ENCODE assay signal across 32 cellular contexts in genomic region chr5:8102714-8103113, GRCh38.
"Had no signal": no experiment of that assay in that cellular context is flagged by ENCODE, and none has a peak within 500 bp of the region (broad histone marks: within the 10 kb centered on the region; RNA-seq: fewer than 3 reads in every experiment).

No MANE protein-coding gene starts in this region.

- DNase-seq: activated B cell treated with CpG ODN at 0.5 μM for 24 hours; activated CD4-positive, alpha-beta memory T cell treated with anti-CD3 and anti-CD28 coated beads for 36 hours; activated CD4-positive, alpha-beta T cell treated with anti-CD3 and anti-CD28 coated beads for 4 hours; activated CD4-positive, alpha-beta T cell treated with anti-CD3 and anti-CD28 coated beads, Interleukin-2, amount 10 ng/mL, durations not matched to agents 24 days and 14 days; activated CD4-positive, alpha-beta T cell treated with anti-CD3 and anti-CD28 coated beads, Interleukin-2, amount 50 U/mL, for 1 hour; activated CD4-positive, alpha-beta T cell treated with anti-CD3 and anti-CD28 coated beads, Interleukin-2, amount 50 U/mL, for 4 hours; activated CD4-positive, CD25-positive, alpha-beta regulatory T cell treated with anti-CD3 and anti-CD28 coated beads, Interleukin-2, amount 50 U/mL, for 72 hours; activated CD8-positive, alpha-beta memory T cell treated with anti-CD3 and anti-CD28 coated beads, Interleukin-2, amount 50 U/mL, for 4 hours; activated CD8-positive, alpha-beta T cell treated with anti-CD3 and anti-CD28 coated beads for 36 hours; activated effector memory CD4-positive, alpha-beta T cell treated with anti-CD3 and anti-CD28 coated beads, Interleukin-2, amount 50 U/mL, for 16 hours; activated gamma-delta T cell treated with Interleukin-2 at 50 U/mL for 16 hours; activated naive CD4-positive, alpha-beta T cell; activated naive CD4-positive, alpha-beta T cell treated with anti-CD3 and anti-CD28 coated beads for 36 hours; activated naive CD4-positive, alpha-beta T cell treated with anti-CD3 and anti-CD28 coated beads, Interleukin-2, amount 50 U/mL, for 16 hours; activated naive CD8-positive, alpha-beta T cell treated with anti-CD3 and anti-CD28 coated beads for 36 hours; activated T-cell treated with anti-CD3 and anti-CD28 coated beads for 4 hours; activated T-cell treated with anti-CD3 and anti-CD28 coated beads, Interleukin-2, amount 50 U/mL, for 1 hour; activated T-cell treated with anti-CD3 and anti-CD28 coated beads, Interleukin-2, amount 50 U/mL, for 4 hours; activated T-cell treated with anti-CD3 and anti-CD28 coated beads, Interleukin-2, amount 50 U/mL, for 72 hours; adrenal gland; amniotic stem cell; aorta; body of pancreas; brain microvascular endothelial cell; central memory CD4-positive, alpha-beta T cell; T-helper 9 cell had no signal

- H3K4me1 ChIP-seq: adrenal gland, body of pancreas, breast epithelium had no signal

- H3K9me3 ChIP-seq: body of pancreas, breast epithelium had no signal

- ATAC-seq: activated CD8-positive, alpha-beta T cell treated with anti-CD3 and anti-CD28 coated beads for 36 hours; activated naive CD4-positive, alpha-beta T cell treated with anti-CD3 and anti-CD28 coated beads, Interleukin-2, amount 50 U/mL, for 72 hours; activated T-cell treated with anti-CD3 and anti-CD28 coated beads, Interleukin-2, amount 50 U/mL, for 4 hours; activated T-cell treated with anti-CD3 and anti-CD28 coated beads, Interleukin-2, amount 50 U/mL, for 72 hours; activated T-helper 17 cell treated with anti-CD3 and anti-CD28 coated beads, Interleukin-2, amount 50 U/mL, for 72 hours; body of pancreas had no signal

- H3K27ac Mint-ChIP-seq: activated B cell treated with CpG ODN at 0.5 μM for 24 hours; activated CD4-positive, alpha-beta memory T cell treated with anti-CD3 and anti-CD28 coated beads for 36 hours; activated CD4-positive, alpha-beta T cell treated with anti-CD3 and anti-CD28 coated beads, Interleukin-2, amount 10 ng/mL, durations not matched to agents 24 days and 14 days; activated CD8-positive, alpha-beta T cell treated with anti-CD3 and anti-CD28 coated beads for 36 hours; activated naive CD4-positive, alpha-beta T cell treated with anti-CD3 and anti-CD28 coated beads for 36 hours; activated naive CD4-positive, alpha-beta T cell treated with anti-CD3 and anti-CD28 coated beads, Interleukin-2, amount 50 U/mL, for 72 hours; activated naive CD8-positive, alpha-beta T cell treated with anti-CD3 and anti-CD28 coated beads for 36 hours; activated T-cell treated with anti-CD3 and anti-CD28 coated beads, Interleukin-2, amount 50 U/mL, for 72 hours; activated T-helper 1 cell treated with anti-CD3 and anti-CD28 coated beads, Interleukin-12 subunit alpha, Interleukin-12 subunit beta, Interleukin-2, Interleukin-4 antibody, amounts not matched to agents 30 ng/mL and 10 ng/mL and 1 ng/mL, durations not matched to agents 14 hours and 24 hours and 36 hours; activated T-helper 17 cell treated with anti-CD3 and anti-CD28 coated beads, Interleukin-2, amount 50 U/mL, for 72 hours; T-helper 2 cell treated with Interferon-gamma antibody and Interleukin-4, amounts not matched to agents 5 μg/mL and 100 μg/mL, for 36 hours had no signal

- H3K4me3 ChIP-seq: adrenal gland, body of pancreas, breast epithelium had no signal

- H3K27me3 Mint-ChIP-seq: activated B cell treated with CpG ODN at 0.5 μM for 24 hours; activated CD4-positive, alpha-beta memory T cell treated with anti-CD3 and anti-CD28 coated beads for 36 hours; activated CD4-positive, alpha-beta T cell treated with anti-CD3 and anti-CD28 coated beads, Interleukin-2, amount 10 ng/mL, durations not matched to agents 24 days and 14 days; activated CD8-positive, alpha-beta T cell treated with anti-CD3 and anti-CD28 coated beads for 36 hours; activated naive CD8-positive, alpha-beta T cell treated with anti-CD3 and anti-CD28 coated beads for 36 hours; activated T-helper 17 cell treated with anti-CD3 and anti-CD28 coated beads, Interleukin-2, amount 50 U/mL, for 72 hours had no signal

- H3K27ac ChIP-seq: adrenal gland, body of pancreas, brain microvascular endothelial cell, breast epithelium, VCaP had no signal

- H3K4me3 Mint-ChIP-seq: activated B cell treated with CpG ODN at 0.5 μM for 24 hours; activated CD4-positive, alpha-beta memory T cell treated with anti-CD3 and anti-CD28 coated beads for 36 hours; activated CD4-positive, alpha-beta T cell treated with anti-CD3 and anti-CD28 coated beads, Interleukin-2, amount 10 ng/mL, durations not matched to agents 24 days and 14 days; activated CD8-positive, alpha-beta T cell treated with anti-CD3 and anti-CD28 coated beads for 36 hours; activated naive CD4-positive, alpha-beta T cell treated with anti-CD3 and anti-CD28 coated beads for 36 hours; activated naive CD8-positive, alpha-beta T cell treated with anti-CD3 and anti-CD28 coated beads for 36 hours; activated T-cell treated with anti-CD3 and anti-CD28 coated beads, Interleukin-2, amount 50 U/mL, for 4 hours; activated T-cell treated with anti-CD3 and anti-CD28 coated beads, Interleukin-2, amount 50 U/mL, for 72 hours; activated T-helper 1 cell treated with anti-CD3 and anti-CD28 coated beads, Interleukin-12 subunit alpha, Interleukin-12 subunit beta, Interleukin-2, Interleukin-4 antibody, amounts not matched to agents 30 ng/mL and 10 ng/mL and 1 ng/mL, durations not matched to agents 14 hours and 24 hours and 36 hours; activated T-helper 17 cell treated with anti-CD3 and anti-CD28 coated beads, Interleukin-2, amount 50 U/mL, for 72 hours; T-helper 2 cell treated with Interferon-gamma antibody and Interleukin-4, amounts not matched to agents 5 μg/mL and 100 μg/mL, for 36 hours had no signal

- H3K36me3 ChIP-seq: adrenal gland, brain microvascular endothelial cell, breast epithelium had no signal

- H3K9me3 Mint-ChIP-seq: activated CD4-positive, alpha-beta memory T cell treated with anti-CD3 and anti-CD28 coated beads for 36 hours; activated CD4-positive, alpha-beta T cell treated with anti-CD3 and anti-CD28 coated beads, Interleukin-2, amount 10 ng/mL, durations not matched to agents 24 days and 14 days; activated T-cell treated with anti-CD3 and anti-CD28 coated beads, Interleukin-2, amount 50 U/mL, for 4 hours; activated T-cell treated with anti-CD3 and anti-CD28 coated beads, Interleukin-2, amount 50 U/mL, for 72 hours; activated T-helper 1 cell treated with anti-CD3 and anti-CD28 coated beads, Interleukin-12 subunit alpha, Interleukin-12 subunit beta, Interleukin-2, Interleukin-4 antibody, amounts not matched to agents 30 ng/mL and 10 ng/mL and 1 ng/mL, durations not matched to agents 14 hours and 24 hours and 36 hours; activated T-helper 17 cell treated with anti-CD3 and anti-CD28 coated beads, Interleukin-2, amount 50 U/mL, for 72 hours; T-helper 2 cell treated with Interferon-gamma antibody and Interleukin-4, amounts not matched to agents 5 μg/mL and 100 μg/mL, for 36 hours had no signal

- H3K4me1 Mint-ChIP-seq: activated B cell treated with CpG ODN at 0.5 μM for 24 hours; activated CD4-positive, alpha-beta T cell treated with anti-CD3 and anti-CD28 coated beads, Interleukin-2, amount 10 ng/mL, durations not matched to agents 24 days and 14 days; activated naive CD8-positive, alpha-beta T cell treated with anti-CD3 and anti-CD28 coated beads for 36 hours; activated T-helper 17 cell treated with anti-CD3 and anti-CD28 coated beads, Interleukin-2, amount 50 U/mL, for 72 hours had no signal

- H3K27me3 ChIP-seq: adrenal gland, body of pancreas, brain microvascular endothelial cell, breast epithelium had no signal
